ENCODE assay signal across 17 cellular contexts in genomic region chr12:28814246-28814645, GRCh38.
DNase-seq lines count a peak whose midpoint lies in the region; ATAC-seq and TF ChIP-seq lines count a peak whose summit lies in the region.
"Had no signal": no experiment of that assay in that cellular context is flagged by ENCODE, and none has a peak within 500 bp of the region (broad histone marks: within the 10 kb centered on the region; RNA-seq: fewer than 3 reads in every experiment).

No MANE protein-coding gene starts in this region.

- no peak for TF ChIP-seq POLR2A in spleen (IDR thresholded peaks at IDR 0.05)

- H3K4me3 Mint-ChIP-seq in MCF 10A (ENCODE audit: unreplicated experiment) = no peak overlapping the region
- H3K4me3 Mint-ChIP-seq: CD8-positive, alpha-beta T cell had no signal

- H3K27me3 ChIP-seq in PC-3 (ENCODE audit: low read length) (no peaks in the 10 kb centered on the region), spleen (replicated peaks in 1 of 7) (no peaks in the 10 kb centered on the region), left lung (no peaks in the 10 kb centered on the region)
- H3K27me3 ChIP-seq: BE2C had no signal

- intact Hi-C loops in PC-3 (cut with micrococcal nuclease) = no loop called here
- intact Hi-C loops in MCF 10A (cut with micrococcal nuclease) = no loop called here
- intact Hi-C loops in spleen (cut with DNase I; ENCODE audit: low total_unique reads) = no loop called here
- intact Hi-C loops in left lung (cut with DNase I) = no loop called here

- no peak for TF ChIP-seq CTCF in PC-3 (conservative IDR thresholded peaks at IDR 0.05; ENCODE audit: low read depth, low read length)
- TF ChIP-seq CTCF in MCF 10A (IDR thresholded peaks at IDR 0.05; ENCODE audit: unreplicated experiment) = no peak
- TF ChIP-seq CTCF in spleen (IDR thresholded peaks at IDR 0.05 in 8 of 11, conservative IDR thresholded peaks at IDR 0.05 in 3 of 11) = no peak
- no peak for TF ChIP-seq CTCF in left lung (IDR thresholded peaks at IDR 0.05)

- POLR2A ChIA-PET in PC-3 (lab: Charles Lee; ENCODE audit: unreplicated experiment) (interaction anchor here (0.5 to 0.8 kb wide), 3 partner anchors 467 to 844 kb away, joined by 3 read pairs; no protein-coding TSS in a partner anchor), MCF 10A (lab: Yijun Ruan, JAX) (no interaction called here), HEK293T (lab: Yijun Ruan, JAX) (no interaction called here)

- BruUV-seq in PC-3 (replicated peaks; lab: Mats Ljungman, UMichigan) = no TSS peak
- BruUV-seq in MCF 10A (replicated peaks; lab: Mats Ljungman, UMichigan) = no TSS peak

- no peaks in the 10 kb centered on the region for H3K9me3 Mint-ChIP-seq in MCF 10A (ENCODE audit: unreplicated experiment)
- H3K9me3 Mint-ChIP-seq: CD8-positive, alpha-beta T cell had no signal

- H3K4me1 Mint-ChIP-seq in MCF 10A (ENCODE audit: insufficient read depth, unreplicated experiment) = no peaks in the 10 kb centered on the region

- no peaks in the 10 kb centered on the region for H3K36me3 Mint-ChIP-seq in MCF 10A (ENCODE audit: insufficient read depth, unreplicated experiment)
- H3K36me3 Mint-ChIP-seq: CD8-positive, alpha-beta T cell had no signal

- DNase-seq in PC-3 (peak; percentile 100), MCF 10A (ENCODE audit: unreplicated experiment) (peak; percentile 65), epithelial cell of prostate (ENCODE audit: low read depth, low spot score) (peak; percentile 0), spleen (peak; percentile 41), left lung (no peak), DMS 273 treated with DMSO at 0.1 percent for 48 hours (lab: John Stamatoyannopoulos, UW) (no peak), HEK293T (ENCODE audit: extremely low spot score) (no peak)
- DNase-seq: BE2C; CD8-positive, alpha-beta T cell; COR-L47; GF-D8; IMR-90; KBM-7 had no signal

- H2AFZ ChIP-seq in PC-3 (ENCODE audit: low read length) = no peak overlapping the region

- H3K4me3 ChIP-seq in PC-3 (ENCODE audit: low read length) = no peak overlapping the region
- no peak overlapping the region for H3K4me3 ChIP-seq in spleen
- H3K4me3 ChIP-seq in left lung = no peak overlapping the region
- H3K4me3 ChIP-seq: A549 had no signal

- ATAC-seq in PC-3 = peak; percentile 95
- no peak for ATAC-seq in left lung
- no peak for ATAC-seq in HG02759 (IDR thresholded peaks at IDR 0.05; ENCODE audit: unreplicated experiment)
- ATAC-seq: A549; CD8-positive, alpha-beta T cell; HCT116 had no signal

- H3K36me3 ChIP-seq in PC-3 (ENCODE audit: low read depth, low read length) = no peaks in the 10 kb centered on the region
- no peaks in the 10 kb centered on the region for H3K36me3 ChIP-seq in spleen
- no peaks in the 10 kb centered on the region for H3K36me3 ChIP-seq in left lung
- H3K36me3 ChIP-seq: BE2C had no signal

- CTCF ChIA-PET in PC-3 (lab: Charles Lee) = no interaction called here
- CTCF ChIA-PET in MCF 10A (lab: Yijun Ruan, JAX) = interaction anchor here (1.2 kb wide), 1 partner anchor 58 kb away, joined by 5 read pairs; no protein-coding TSS in a partner anchor
- CTCF ChIA-PET in HEK293T (lab: Yijun Ruan, JAX) = no interaction called here

- H3K79me2 ChIP-seq in PC-3 (ENCODE audit: low read length) = no peaks in the 10 kb centered on the region

- H3K4me2 ChIP-seq in PC-3 (ENCODE audit: low read length) = peak overlapping the region; percentile 1; the same call in 1 of the 2 replicates
- H3K4me2 ChIP-seq: A549 had no signal

- H3K27ac Mint-ChIP-seq in MCF 10A (ENCODE audit: low read depth, unreplicated experiment) = no peak overlapping the region
- H3K27ac Mint-ChIP-seq: CD8-positive, alpha-beta T cell had no signal

- no peaks in the 10 kb centered on the region for H3K27me3 Mint-ChIP-seq in MCF 10A (ENCODE audit: insufficient read depth, unreplicated experiment)

- H3K9me2 ChIP-seq in PC-3 (replicated peaks; ENCODE audit: low read length) = no peaks in the 10 kb centered on the region

- 77 to 88% (median 81%) methylated on average over 4 of the region's 4 CpGs for WGBS in spleen, 5 donors

- H3K9me3 ChIP-seq in PC-3 (ENCODE audit: low read length) (peaks cover 10% of the 10 kb centered on the region), spleen (no peaks in the 10 kb centered on the region), left lung (no peaks in the 10 kb centered on the region)
- H3K9me3 ChIP-seq: A549, BE2C had no signal

- H3K4me1 ChIP-seq in PC-3 (ENCODE audit: insufficient read depth, low read length) = peaks cover 12% of the 10 kb centered on the region
- H3K4me1 ChIP-seq in spleen = no peaks in the 10 kb centered on the region
- no peaks in the 10 kb centered on the region for H3K4me1 ChIP-seq in left lung
- H3K4me1 ChIP-seq: A549 had no signal

- H3K27ac ChIP-seq in PC-3 (ENCODE audit: low read length) = peak overlapping the region; percentile 18
- no peak overlapping the region for H3K27ac ChIP-seq in epithelial cell of prostate
- H3K27ac ChIP-seq in spleen = no peak overlapping the region
- no peak overlapping the region for H3K27ac ChIP-seq in left lung
- H3K27ac ChIP-seq: A549, C4-2B had no signal

- H3K9ac ChIP-seq in PC-3 (ENCODE audit: low read length) = no peak overlapping the region

- H3F3A ChIP-seq in PC-3 (ENCODE audit: low read length, unreplicated experiment) = no peaks in the 10 kb centered on the region

- no peaks in the 10 kb centered on the region for H4K20me1 ChIP-seq in PC-3 (ENCODE audit: low read length)

TF ChIP-seq in HEK293T, 16 proteins besides CTCF, POLR2A, EP300 and RAD21:
- no peak for TF ChIP-seq ELF4 (IDR thresholded peaks at IDR 0.05)
- TF ChIP-seq PKNOX1 (IDR thresholded peaks at IDR 0.05) = no peak
- TF ChIP-seq TARDBP (IDR thresholded peaks at IDR 0.05) = no peak
- TF ChIP-seq FOXK2 (IDR thresholded peaks at IDR 0.05) = no peak
- TF ChIP-seq FOXA1 (IDR thresholded peaks at IDR 0.05) = no peak
- no peak for TF ChIP-seq ZNF384 (IDR thresholded peaks at IDR 0.05)
- TF ChIP-seq BHLHE40 (IDR thresholded peaks at IDR 0.05; ENCODE audit: borderline replicate concordance) = no peak

Comparison
In these comparisons a context has a peak if more than half of its experiments do, and no peak if none do; other contexts are left out.
1. DNase-seq: peak in PC-3 (single experiment), MCF 10A (single experiment), epithelial cell of prostate (single experiment) and spleen (single experiment); none in left lung (0 of 2), DMS 273 treated with DMSO at 0.1 percent for 48 hours (single experiment) and HEK293T (single experiment).